In genomic region chr3:170307998-170308398, GRCh38 we compare ENCODE assay signal across 1 cellular context.
TF ChIP-seq lines count a peak whose summit lies in the region.

No MANE protein-coding gene starts in this region.

TF ChIP-seq in K562, 482 proteins besides CTCF, POLR2A, EP300 and RAD21 (continued from another document and continues in another):
- TF ChIP-seq AFF4 (CRISPR knock-in tag; IDR thresholded peaks at IDR 0.05) = no peak
- no peak for TF ChIP-seq IFI16 (CRISPR knock-in tag; IDR thresholded peaks at IDR 0.05)
- peak; percentile 75 for TF ChIP-seq JUND (IDR thresholded peaks at IDR 0.05; ENCODE audit: borderline replicate concordance, low read depth, low read length)
- peak; percentile 46; the same call in 1 of the 3 replicates for TF ChIP-seq JUND (tag; IDR thresholded peaks at IDR 0.05; ENCODE audit: borderline replicate concordance, low read depth, low read length)
- TF ChIP-seq ZMIZ1 (IDR thresholded peaks at IDR 0.05; ENCODE audit: low read depth in 2 of 2, low read length in 2 of 2) = no peak
- TF ChIP-seq CHD1 (IDR thresholded peaks at IDR 0.05; ENCODE audit: low read length) = no peak
- TF ChIP-seq FOXP4 (CRISPR knock-in tag; IDR thresholded peaks at IDR 0.05; ENCODE audit: borderline replicate concordance) = no peak
- TF ChIP-seq CEBPG (CRISPR knock-in tag; IDR thresholded peaks at IDR 0.05) = 0 out of 2 replicates have a peak, but pooled peaks have one; percentile 32
- peak in 1 of 2 experiments; percentile 69; a peak in 2 of 4 replicates for TF ChIP-seq CEBPG (tag; conservative IDR thresholded peaks at IDR 0.05 in 1 of 2, IDR thresholded peaks at IDR 0.05 in 1 of 2)
- peak; percentile 27; the same call in 1 of the 2 replicates for TF ChIP-seq TCF3 (CRISPR knock-in tag; IDR thresholded peaks at IDR 0.05)
- TF ChIP-seq SNIP1 (IDR thresholded peaks at IDR 0.05; ENCODE audit: low read depth) = no peak
- TF ChIP-seq ZNF282 (CRISPR knock-in tag; IDR thresholded peaks at IDR 0.05) = no peak
- TF ChIP-seq ZNF398 (CRISPR knock-in tag; IDR thresholded peaks at IDR 0.05) = no peak
- TF ChIP-seq ZNF280A (IDR thresholded peaks at IDR 0.05; ENCODE audit: low read depth, partially characterized antibody) = no peak
- peak; percentile 64 for TF ChIP-seq CEBPB (tag; IDR thresholded peaks at IDR 0.05)
- TF ChIP-seq ZBTB5 (IDR thresholded peaks at IDR 0.05) = no peak
- no peak for TF ChIP-seq CUX1 (CRISPR knock-in tag; IDR thresholded peaks at IDR 0.05)
- TF ChIP-seq ATF3 (IDR thresholded peaks at IDR 0.05) = peak; percentile 74
- TF ChIP-seq ATF3 (CRISPR knock-in tag; conservative IDR thresholded peaks at IDR 0.05) = no peak
- no peak for TF ChIP-seq DIDO1 (tag; IDR thresholded peaks at IDR 0.05; ENCODE audit: low read depth)
- no peak for TF ChIP-seq ZBTB49 (CRISPR knock-in tag; IDR thresholded peaks at IDR 0.05; ENCODE audit: borderline replicate concordance)
- peak; percentile 68 for TF ChIP-seq ARID1B (IDR thresholded peaks at IDR 0.05)
- TF ChIP-seq NKRF (IDR thresholded peaks at IDR 0.05; ENCODE audit: borderline replicate concordance) = no peak
